ENCODE assay signal across 1 cellular context in the genomic region with DNA sequence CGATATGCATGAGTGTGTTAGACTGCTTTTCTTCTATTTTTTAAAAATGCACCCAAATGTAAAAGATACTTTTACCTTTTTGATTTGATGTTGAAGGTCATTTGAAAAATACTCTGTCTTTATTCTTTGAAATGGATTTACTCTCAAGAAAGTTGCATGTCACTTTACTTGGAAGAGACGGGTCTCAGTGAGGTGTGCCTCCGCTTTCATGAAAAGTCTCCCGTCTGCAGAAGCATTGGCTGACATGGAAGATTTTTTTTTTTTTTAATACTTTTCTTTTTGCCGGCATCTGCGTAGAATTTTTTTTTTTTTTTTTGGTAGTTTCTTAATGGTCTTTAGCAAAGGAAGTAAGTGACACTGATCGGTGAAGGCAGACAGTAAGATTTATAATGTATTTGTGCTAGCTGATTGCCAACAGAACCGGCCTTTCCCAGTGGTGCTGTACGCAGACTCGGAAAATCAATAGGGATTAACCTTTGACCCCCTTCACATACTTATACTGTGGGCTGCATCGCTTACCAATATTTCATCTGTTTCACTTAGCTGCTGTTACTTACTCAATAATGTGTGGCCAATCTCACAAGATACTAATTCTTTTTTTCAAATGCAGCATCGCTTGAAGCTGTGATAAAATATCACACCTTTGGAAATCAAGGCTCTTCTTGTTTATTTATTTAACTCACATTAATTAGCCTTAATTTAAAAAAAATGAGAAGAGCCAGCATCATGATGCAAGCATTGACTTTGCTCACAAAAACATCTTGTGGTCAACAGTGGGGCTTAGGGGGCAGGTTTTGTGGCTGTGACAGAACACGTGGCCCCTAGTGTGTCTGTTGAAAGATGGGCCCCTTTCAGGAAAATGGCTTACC.
TF ChIP-seq lines count a peak whose summit lies in the region.

No MANE protein-coding gene starts in this region.

TF ChIP-seq in HepG2, 621 proteins besides CTCF, POLR2A, EP300 and RAD21 (continued from another document and continues in another):
- TF ChIP-seq PHF8 (CRISPR knock-in tag; IDR thresholded peaks at IDR 0.05), result peak; percentile 20; the same call in 1 of the 2 replicates
- TF ChIP-seq CSRNP2 (CRISPR knock-in tag; conservative IDR thresholded peaks at IDR 0.05; ENCODE audit: low read depth), result no peak
- peak; percentile 100 for TF ChIP-seq NR2F6 (IDR thresholded peaks at IDR 0.05)
- TF ChIP-seq NR2F6 (CRISPR knock-in tag; IDR thresholded peaks at IDR 0.05), result peak; percentile 100
- peak; percentile 95 for TF ChIP-seq RXRB (CRISPR knock-in tag; IDR thresholded peaks at IDR 0.05; ENCODE audit: borderline replicate concordance)
- TF ChIP-seq NCOR1 (IDR thresholded peaks at IDR 0.05; ENCODE audit: borderline replicate concordance, low read length), result peak; percentile 98
- TF ChIP-seq ZIK1 (CRISPR knock-in tag; IDR thresholded peaks at IDR 0.05; ENCODE audit: borderline replicate concordance, low read depth), result no peak
- no peak for TF ChIP-seq ZC3H13 (CRISPR knock-in tag; IDR thresholded peaks at IDR 0.05)
- peak; percentile 49 for TF ChIP-seq SOX13 (IDR thresholded peaks at IDR 0.05)
- peak in 1 of 2 experiments; percentile 80; a peak in 2 of 4 replicates for TF ChIP-seq SOX13 (CRISPR knock-in tag; conservative IDR thresholded peaks at IDR 0.05 in 1 of 2, IDR thresholded peaks at IDR 0.05 in 1 of 2)
- TF ChIP-seq, protein P1, sequence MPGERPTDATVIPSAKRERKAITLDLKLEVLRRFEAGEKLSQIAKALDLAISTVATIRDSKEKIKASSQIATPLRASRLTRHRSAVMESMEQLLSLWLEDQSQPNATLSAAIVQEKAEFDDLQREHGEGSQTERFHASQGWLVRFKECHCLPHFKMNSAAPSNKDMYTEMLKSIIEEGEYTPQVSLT (CRISPR knock-in tag; IDR thresholded peaks at IDR 0.05; ENCODE audit: borderline replicate concordance, low read depth), result no peak
- no peak for TF ChIP-seq POLR2AphosphoS2 (IDR thresholded peaks at IDR 0.05; ENCODE audit: low read depth, low read length)
- TF ChIP-seq ZZZ3 (CRISPR knock-in tag; IDR thresholded peaks at IDR 0.05; ENCODE audit: borderline replicate concordance), result no peak
- no peak for TF ChIP-seq REXO4 (CRISPR knock-in tag; IDR thresholded peaks at IDR 0.05; ENCODE audit: borderline replicate concordance)
- no peak for TF ChIP-seq ZNF33A (CRISPR knock-in tag; IDR thresholded peaks at IDR 0.05; ENCODE audit: borderline replicate concordance)
- peak; percentile 85 for TF ChIP-seq NFIC (IDR thresholded peaks at IDR 0.05; ENCODE audit: low read length)
- TF ChIP-seq NONO (IDR thresholded peaks at IDR 0.05), result no peak
- TF ChIP-seq NONO (CRISPR knock-in tag; conservative IDR thresholded peaks at IDR 0.05), result peak; percentile 51; the same call in 1 of the 2 replicates
- 0 out of 2 replicates have a peak, but pooled peaks have one; percentile 34 for TF ChIP-seq KDM5A (IDR thresholded peaks at IDR 0.05; ENCODE audit: borderline replicate concordance, low read length)
- TF ChIP-seq GMEB2 (CRISPR knock-in tag; IDR thresholded peaks at IDR 0.05; ENCODE audit: low read depth), result 0 out of 2 replicates have a peak, but pooled peaks have one; percentile 31
- TF ChIP-seq, protein P2, sequence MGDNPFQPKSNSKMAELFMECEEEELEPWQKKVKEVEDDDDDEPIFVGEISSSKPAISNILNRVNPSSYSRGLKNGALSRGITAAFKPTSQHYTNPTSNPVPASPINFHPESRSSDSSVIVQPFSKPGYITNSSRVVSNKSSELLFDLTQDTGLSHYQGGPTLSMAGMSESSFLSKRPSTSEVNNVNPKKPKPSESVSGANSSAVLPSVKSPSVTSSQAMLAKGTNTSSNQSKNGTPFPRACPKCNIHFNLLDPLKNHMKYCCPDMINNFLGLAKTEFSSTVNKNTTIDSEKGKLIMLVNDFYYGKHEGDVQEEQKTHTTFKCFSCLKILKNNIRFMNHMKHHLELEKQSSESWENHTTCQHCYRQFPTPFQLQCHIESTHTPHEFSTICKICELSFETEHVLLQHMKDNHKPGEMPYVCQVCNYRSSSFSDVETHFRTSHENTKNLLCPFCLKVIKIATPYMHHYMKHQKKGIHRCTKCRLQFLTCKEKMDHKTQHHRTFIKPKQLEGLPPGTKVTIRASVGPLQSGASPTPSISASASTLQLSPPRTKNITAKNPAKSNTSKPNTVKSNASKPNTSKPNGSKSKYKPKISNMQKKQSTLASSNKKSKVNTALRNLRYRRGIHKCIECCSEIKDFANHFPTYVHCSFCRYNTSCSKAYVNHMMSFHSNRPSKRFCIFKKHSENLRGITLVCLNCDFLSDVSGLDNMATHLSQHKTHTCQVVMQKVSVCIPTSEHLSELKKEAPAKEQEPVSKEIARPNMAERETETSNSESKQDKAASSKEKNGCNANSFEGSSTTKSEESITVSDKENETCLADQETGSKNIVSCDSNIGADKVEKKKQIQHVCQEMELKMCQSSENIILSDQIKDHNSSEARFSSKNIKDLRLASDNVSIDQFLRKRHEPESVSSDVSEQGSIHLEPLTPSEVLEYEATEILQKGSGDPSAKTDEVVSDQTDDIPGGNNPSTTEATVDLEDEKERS (CRISPR knock-in tag; IDR thresholded peaks at IDR 0.05), result peak; percentile 68; the same call in 1 of the 2 replicates
- TF ChIP-seq HDAC1 (CRISPR knock-in tag; IDR thresholded peaks at IDR 0.05), result peak; percentile 80
- no peak for TF ChIP-seq SP140L (CRISPR knock-in tag; IDR thresholded peaks at IDR 0.05; ENCODE audit: borderline replicate concordance)
- TF ChIP-seq YY1 (IDR thresholded peaks at IDR 0.05; ENCODE audit: insufficient read depth, insufficient replicate concordance, low read depth, low read length), result no peak
- no peak for TF ChIP-seq ZNF235 (CRISPR knock-in tag; IDR thresholded peaks at IDR 0.05; ENCODE audit: borderline replicate concordance)
- TF ChIP-seq, protein P3, sequence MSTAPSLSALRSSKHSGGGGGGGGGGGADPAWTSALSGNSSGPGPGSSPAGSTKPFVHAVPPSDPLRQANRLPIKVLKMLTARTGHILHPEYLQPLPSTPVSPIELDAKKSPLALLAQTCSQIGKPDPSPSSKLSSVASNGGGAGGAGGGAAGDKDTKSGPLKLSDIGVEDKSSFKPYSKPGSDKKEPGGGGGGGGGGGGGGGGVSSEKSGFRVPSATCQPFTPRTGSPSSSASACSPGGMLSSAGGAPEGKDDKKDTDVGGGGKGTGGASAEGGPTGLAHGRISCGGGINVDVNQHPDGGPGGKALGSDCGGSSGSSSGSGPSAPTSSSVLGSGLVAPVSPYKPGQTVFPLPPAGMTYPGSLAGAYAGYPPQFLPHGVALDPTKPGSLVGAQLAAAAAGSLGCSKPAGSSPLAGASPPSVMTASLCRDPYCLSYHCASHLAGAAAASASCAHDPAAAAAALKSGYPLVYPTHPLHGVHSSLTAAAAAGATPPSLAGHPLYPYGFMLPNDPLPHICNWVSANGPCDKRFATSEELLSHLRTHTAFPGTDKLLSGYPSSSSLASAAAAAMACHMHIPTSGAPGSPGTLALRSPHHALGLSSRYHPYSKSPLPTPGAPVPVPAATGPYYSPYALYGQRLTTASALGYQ (CRISPR knock-in tag; IDR thresholded peaks at IDR 0.05), result peak; percentile 88
- TF ChIP-seq, protein P4, sequence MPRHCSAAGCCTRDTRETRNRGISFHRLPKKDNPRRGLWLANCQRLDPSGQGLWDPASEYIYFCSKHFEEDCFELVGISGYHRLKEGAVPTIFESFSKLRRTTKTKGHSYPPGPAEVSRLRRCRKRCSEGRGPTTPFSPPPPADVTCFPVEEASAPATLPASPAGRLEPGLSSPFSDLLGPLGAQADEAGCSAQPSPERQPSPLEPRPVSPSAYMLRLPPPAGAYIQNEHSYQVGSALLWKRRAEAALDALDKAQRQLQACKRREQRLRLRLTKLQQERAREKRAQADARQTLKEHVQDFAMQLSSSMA (CRISPR knock-in tag; IDR thresholded peaks at IDR 0.05), result no peak
- no peak for TF ChIP-seq ZFP62 (CRISPR knock-in tag; IDR thresholded peaks at IDR 0.05)
- TF ChIP-seq, protein P5, sequence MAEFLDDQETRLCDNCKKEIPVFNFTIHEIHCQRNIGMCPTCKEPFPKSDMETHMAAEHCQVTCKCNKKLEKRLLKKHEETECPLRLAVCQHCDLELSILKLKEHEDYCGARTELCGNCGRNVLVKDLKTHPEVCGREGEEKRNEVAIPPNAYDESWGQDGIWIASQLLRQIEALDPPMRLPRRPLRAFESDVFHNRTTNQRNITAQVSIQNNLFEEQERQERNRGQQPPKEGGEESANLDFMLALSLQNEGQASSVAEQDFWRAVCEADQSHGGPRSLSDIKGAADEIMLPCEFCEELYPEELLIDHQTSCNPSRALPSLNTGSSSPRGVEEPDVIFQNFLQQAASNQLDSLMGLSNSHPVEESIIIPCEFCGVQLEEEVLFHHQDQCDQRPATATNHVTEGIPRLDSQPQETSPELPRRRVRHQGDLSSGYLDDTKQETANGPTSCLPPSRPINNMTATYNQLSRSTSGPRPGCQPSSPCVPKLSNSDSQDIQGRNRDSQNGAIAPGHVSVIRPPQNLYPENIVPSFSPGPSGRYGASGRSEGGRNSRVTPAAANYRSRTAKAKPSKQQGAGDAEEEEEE (CRISPR knock-in tag; IDR thresholded peaks at IDR 0.05; ENCODE audit: borderline replicate concordance), result no peak
- no peak for TF ChIP-seq NKX3-1 (CRISPR knock-in tag; IDR thresholded peaks at IDR 0.05)
- no peak for TF ChIP-seq ZFAT (CRISPR knock-in tag; conservative IDR thresholded peaks at IDR 0.05)
- TF ChIP-seq ZNF781 (CRISPR knock-in tag; IDR thresholded peaks at IDR 0.05; ENCODE audit: borderline replicate concordance, not compliant biosample characterization), result peak; percentile 76
- peak; percentile 67; the same call in 1 of the 2 replicates for TF ChIP-seq MED13 (CRISPR knock-in tag; IDR thresholded peaks at IDR 0.05)
- TF ChIP-seq, protein P6, sequence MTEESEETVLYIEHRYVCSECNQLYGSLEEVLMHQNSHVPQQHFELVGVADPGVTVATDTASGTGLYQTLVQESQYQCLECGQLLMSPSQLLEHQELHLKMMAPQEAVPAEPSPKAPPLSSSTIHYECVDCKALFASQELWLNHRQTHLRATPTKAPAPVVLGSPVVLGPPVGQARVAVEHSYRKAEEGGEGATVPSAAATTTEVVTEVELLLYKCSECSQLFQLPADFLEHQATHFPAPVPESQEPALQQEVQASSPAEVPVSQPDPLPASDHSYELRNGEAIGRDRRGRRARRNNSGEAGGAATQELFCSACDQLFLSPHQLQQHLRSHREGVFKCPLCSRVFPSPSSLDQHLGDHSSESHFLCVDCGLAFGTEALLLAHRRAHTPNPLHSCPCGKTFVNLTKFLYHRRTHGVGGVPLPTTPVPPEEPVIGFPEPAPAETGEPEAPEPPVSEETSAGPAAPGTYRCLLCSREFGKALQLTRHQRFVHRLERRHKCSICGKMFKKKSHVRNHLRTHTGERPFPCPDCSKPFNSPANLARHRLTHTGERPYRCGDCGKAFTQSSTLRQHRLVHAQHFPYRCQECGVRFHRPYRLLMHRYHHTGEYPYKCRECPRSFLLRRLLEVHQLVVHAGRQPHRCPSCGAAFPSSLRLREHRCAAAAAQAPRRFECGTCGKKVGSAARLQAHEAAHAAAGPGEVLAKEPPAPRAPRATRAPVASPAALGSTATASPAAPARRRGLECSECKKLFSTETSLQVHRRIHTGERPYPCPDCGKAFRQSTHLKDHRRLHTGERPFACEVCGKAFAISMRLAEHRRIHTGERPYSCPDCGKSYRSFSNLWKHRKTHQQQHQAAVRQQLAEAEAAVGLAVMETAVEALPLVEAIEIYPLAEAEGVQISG (CRISPR knock-in tag; IDR thresholded peaks at IDR 0.05), result peak; percentile 37; the same call in 1 of the 2 replicates
- no peak for TF ChIP-seq CREB1 (IDR thresholded peaks at IDR 0.05)
- TF ChIP-seq CREB1 (CRISPR knock-in tag; IDR thresholded peaks at IDR 0.05), result peak; percentile 63
- TF ChIP-seq ZBTB26 (CRISPR knock-in tag; IDR thresholded peaks at IDR 0.05; ENCODE audit: borderline replicate concordance), result no peak
- 0 out of 2 replicates have a peak, but pooled peaks have one; percentile 7 for TF ChIP-seq SKIL (CRISPR knock-in tag; IDR thresholded peaks at IDR 0.05; ENCODE audit: borderline replicate concordance)
- TF ChIP-seq ZMYM2 (CRISPR knock-in tag; IDR thresholded peaks at IDR 0.05), result no peak
